Comparison of ENCODE assay signal across 9 cellular contexts in the genomic region with DNA sequence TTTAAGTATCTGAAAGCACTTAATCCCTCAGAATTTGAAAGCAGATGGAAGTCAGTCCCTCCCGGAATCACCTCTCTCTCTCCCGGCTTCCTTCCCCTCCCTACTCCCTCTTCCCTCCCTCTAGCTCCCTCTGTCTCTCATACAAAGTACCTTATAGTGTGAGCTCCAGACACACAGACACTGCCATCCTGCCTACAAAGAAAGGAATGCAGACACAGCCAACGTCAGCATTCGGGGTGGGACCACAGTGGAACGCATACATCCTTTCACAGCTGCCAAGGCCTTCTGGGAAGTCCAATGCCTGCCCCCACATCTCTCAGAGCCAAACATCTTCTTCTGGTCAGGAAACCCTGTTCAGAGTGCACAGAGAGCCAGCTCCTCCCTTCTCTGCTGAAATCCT. TPM values are rescaled to one million over a fixed set of nuclear protein-coding genes. Genes with fewer than 3 reads are reported as not detected.
DNase-seq lines count a peak whose midpoint lies in the region; ATAC-seq lines count a peak whose summit lies in the region.
"Had no signal": no experiment of that assay in that cellular context is flagged by ENCODE, and none has a peak within 500 bp of the region (broad histone marks: within the 10 kb centered on the region; RNA-seq: fewer than 3 reads in every experiment).

No MANE protein-coding gene starts in this region.

- no peak overlapping the region for H3K4me3 ChIP-seq in right cardiac atrium (ENCODE audit: low read length)
- no peak overlapping the region for H3K4me3 ChIP-seq in CD4-positive, alpha-beta memory T cell (ENCODE audit: low read length in 2 of 2)

- no peaks in the 10 kb centered on the region for H3K27me3 ChIP-seq in right cardiac atrium (ENCODE audit: control insufficient read depth, insufficient read depth)
- H3K27me3 ChIP-seq in CD4-positive, alpha-beta memory T cell (ENCODE audit: insufficient read depth, low read length), result no peaks in the 10 kb centered on the region

- peaks cover 73% of the 10 kb centered on the region for H3K4me1 Mint-ChIP-seq in activated CD4-positive, alpha-beta memory T cell treated with anti-CD3 and anti-CD28 coated beads, Interleukin-2, amount 10 ng/mL, durations not matched to agents 7 days and 5 days
- peaks cover 70% of the 10 kb centered on the region for H3K4me1 Mint-ChIP-seq in activated CD4-positive, alpha-beta memory T cell treated with anti-CD3 and anti-CD28 coated beads for 36 hours (ENCODE audit: low read depth)
- H3K4me1 Mint-ChIP-seq in CD4-positive, alpha-beta memory T cell, result peaks cover 45 to 76% (median 64%) of the 10 kb centered on the region in 4 donors

- DNase-seq in activated CD4-positive, alpha-beta memory T cell treated with anti-CD3 and anti-CD28 coated beads, Interleukin-2, amount 10 ng/mL, durations not matched to agents 7 days and 5 days, result peak; percentile 9
- DNase-seq in activated CD4-positive, alpha-beta memory T cell treated with anti-CD3 and anti-CD28 coated beads for 36 hours, result no peak
- peak; percentile 84 to 93 (median 93) for DNase-seq in right cardiac atrium
- DNase-seq in retina, result peak; percentile 34
- no peak for DNase-seq in CD4-positive, alpha-beta memory T cell
- no peak for DNase-seq in activated CD4-positive, alpha-beta T cell treated with anti-CD3 and anti-CD28 coated beads for 1 hour

- CTCF ChIA-PET in activated CD4-positive, alpha-beta memory T cell treated with anti-CD3 and anti-CD28 coated beads, Interleukin-2, amount 10 ng/mL, durations not matched to agents 7 days and 5 days (lab: Charles Lee), result interaction anchor here (0.8 to 1.7 kb wide), 2 partner anchors 9 to 880 kb away, joined by 3 to 6 read pairs; a partner anchor contains a TSS
- CTCF ChIA-PET in activated CD4-positive, alpha-beta memory T cell treated with anti-CD3 and anti-CD28 coated beads for 36 hours (lab: Charles Lee), result interaction anchor here (1.0 to 1.1 kb wide), 2 partner anchors 93 to 194 kb away, joined by 3 to 4 read pairs; no protein-coding TSS in a partner anchor
- CTCF ChIA-PET in CD4-positive, alpha-beta memory T cell (lab: Charles Lee; ENCODE audit: partially characterized antibody), result interaction anchor here (0.5 to 1.2 kb wide), 2 partner anchors 38 to 271 kb away, joined by 3 read pairs; no protein-coding TSS in a partner anchor

- no peak overlapping the region for H3K27ac Mint-ChIP-seq in activated CD4-positive, alpha-beta memory T cell treated with anti-CD3 and anti-CD28 coated beads, Interleukin-2, amount 10 ng/mL, durations not matched to agents 7 days and 5 days
- H3K27ac Mint-ChIP-seq in activated CD4-positive, alpha-beta memory T cell treated with anti-CD3 and anti-CD28 coated beads for 36 hours, result no peak overlapping the region
- H3K27ac Mint-ChIP-seq in CD4-positive, alpha-beta memory T cell, result no peak overlapping the region

- H3K4me3 Mint-ChIP-seq in activated CD4-positive, alpha-beta memory T cell treated with anti-CD3 and anti-CD28 coated beads, Interleukin-2, amount 10 ng/mL, durations not matched to agents 7 days and 5 days, result no peak overlapping the region
- H3K4me3 Mint-ChIP-seq in activated CD4-positive, alpha-beta memory T cell treated with anti-CD3 and anti-CD28 coated beads for 36 hours, result no peak overlapping the region
- no peak overlapping the region for H3K4me3 Mint-ChIP-seq in CD4-positive, alpha-beta memory T cell

- 8% methylated on average over 5 of the region's 5 CpGs for WGBS in right cardiac atrium

- H3K36me3 Mint-ChIP-seq in activated CD4-positive, alpha-beta memory T cell treated with anti-CD3 and anti-CD28 coated beads, Interleukin-2, amount 10 ng/mL, durations not matched to agents 7 days and 5 days (ENCODE audit: low read depth), result peaks cover 27% of the 10 kb centered on the region
- H3K36me3 Mint-ChIP-seq in activated CD4-positive, alpha-beta memory T cell treated with anti-CD3 and anti-CD28 coated beads for 36 hours, result peaks cover 10% of the 10 kb centered on the region
- peaks cover 21 to 23% of the 10 kb centered on the region in 2 donors for H3K36me3 Mint-ChIP-seq in CD4-positive, alpha-beta memory T cell

- ATAC-seq in right cardiac atrium, result peak; percentile 87 to 88
- no peak for ATAC-seq in GM18498 (IDR thresholded peaks at IDR 0.05; ENCODE audit: unreplicated experiment)

- no peaks in the 10 kb centered on the region for H3K9me3 ChIP-seq in right cardiac atrium (ENCODE audit: control insufficient read depth, low read length)
- no peaks in the 10 kb centered on the region for H3K9me3 ChIP-seq in CD4-positive, alpha-beta memory T cell (ENCODE audit: control insufficient read depth in 1 of 2, low read length in 2 of 2)

- H3K36me3 ChIP-seq in CD4-positive, alpha-beta memory T cell (ENCODE audit: insufficient read depth, low read length), result no peaks in the 10 kb centered on the region

- POLR2A ChIA-PET in activated CD4-positive, alpha-beta memory T cell treated with anti-CD3 and anti-CD28 coated beads, Interleukin-2, amount 10 ng/mL, durations not matched to agents 7 days and 5 days (lab: Charles Lee), result interaction anchor here (3.2 kb wide), 1 partner anchor 9 kb away, joined by 12 read pairs; a partner anchor contains a TSS
- POLR2A ChIA-PET in activated CD4-positive, alpha-beta memory T cell treated with anti-CD3 and anti-CD28 coated beads for 36 hours (lab: Charles Lee), result no interaction called here
- POLR2A ChIA-PET in CD4-positive, alpha-beta memory T cell (lab: Charles Lee; ENCODE audit: partially characterized antibody), result no interaction called here

- intact Hi-C loops in activated CD4-positive, alpha-beta memory T cell treated with anti-CD3 and anti-CD28 coated beads for 36 hours (cut with micrococcal nuclease), result no loop called here
- intact Hi-C loops in right cardiac atrium (cut with DNase I), result no loop called here
- intact Hi-C loops in CD4-positive, alpha-beta memory T cell (cut with micrococcal nuclease), result no loop called here

- H3K27ac ChIP-seq in angular gyrus (ENCODE audit: low read depth, low read length) (peak overlapping the region; percentile 42), right cardiac atrium (ENCODE audit: low read length) (peak overlapping the region; percentile 87)
- H3K27ac ChIP-seq in CD4-positive, alpha-beta memory T cell (ENCODE audit: low read depth, low read length), result no peak overlapping the region
- H3K27ac ChIP-seq: VCaP had no signal

- H3K27me3 Mint-ChIP-seq in activated CD4-positive, alpha-beta memory T cell treated with anti-CD3 and anti-CD28 coated beads, Interleukin-2, amount 10 ng/mL, durations not matched to agents 7 days and 5 days, result no peaks in the 10 kb centered on the region
- H3K27me3 Mint-ChIP-seq in activated CD4-positive, alpha-beta memory T cell treated with anti-CD3 and anti-CD28 coated beads for 36 hours, result no peaks in the 10 kb centered on the region
- no peaks in the 10 kb centered on the region for H3K27me3 Mint-ChIP-seq in CD4-positive, alpha-beta memory T cell

- peaks cover 44% of the 10 kb centered on the region for H3K4me1 ChIP-seq in right cardiac atrium (ENCODE audit: control insufficient read depth, insufficient read depth, low read length)
- peaks cover 43% of the 10 kb centered on the region for H3K4me1 ChIP-seq in CD4-positive, alpha-beta memory T cell (ENCODE audit: insufficient read depth, low read length)

- H3K9me3 Mint-ChIP-seq in activated CD4-positive, alpha-beta memory T cell treated with anti-CD3 and anti-CD28 coated beads, Interleukin-2, amount 10 ng/mL, durations not matched to agents 7 days and 5 days, result no peaks in the 10 kb centered on the region
- H3K9me3 Mint-ChIP-seq in activated CD4-positive, alpha-beta memory T cell treated with anti-CD3 and anti-CD28 coated beads for 36 hours, result no peaks in the 10 kb centered on the region
- H3K9me3 Mint-ChIP-seq in CD4-positive, alpha-beta memory T cell, result no peaks in the 10 kb centered on the region

RNA-seq across cellular contexts. Expression of a gene that starts 9.3 kb away (rescaled TPM):
- total RNA-seq in activated CD4-positive, alpha-beta memory T cell treated with anti-CD3 and anti-CD28 coated beads, Interleukin-2, amount 10 ng/mL, durations not matched to agents 7 days and 5 days, result 10 to 100 TPM; 19.6 to 22.6 TPM
- 10 to 100 TPM; 12.8 to 14.0 TPM for total RNA-seq in activated CD4-positive, alpha-beta memory T cell treated with anti-CD3 and anti-CD28 coated beads for 36 hours
- 10 to 100 TPM; 11.5 to 15.5 (median 12.2) TPM for total RNA-seq in right cardiac atrium
- polyA plus RNA-seq in right cardiac atrium, result 8.6 TPM
- 10 to 100 TPM; 20.7 to 21.3 TPM for total RNA-seq in CD4-positive, alpha-beta memory T cell
- polyA plus RNA-seq in CD4-positive, alpha-beta memory T cell, result 1 to 10 TPM; 5.3 to 7.3 TPM

RNA-seq across cellular contexts. Expression of a gene that starts 35.3 kb away (rescaled TPM):
- 10 to 100 TPM; 34.2 to 37.7 TPM for total RNA-seq in activated CD4-positive, alpha-beta memory T cell treated with anti-CD3 and anti-CD28 coated beads, Interleukin-2, amount 10 ng/mL, durations not matched to agents 7 days and 5 days
- 10 to 100 TPM; 60.5 to 68.0 TPM for total RNA-seq in activated CD4-positive, alpha-beta memory T cell treated with anti-CD3 and anti-CD28 coated beads for 36 hours
- 10 to 100 TPM; 21.2 to 25.1 (median 22.2) TPM for total RNA-seq in right cardiac atrium
- 41.0 TPM for polyA plus RNA-seq in right cardiac atrium
- 10 to 100 TPM; 11.0 to 11.9 TPM for total RNA-seq in CD4-positive, alpha-beta memory T cell
- polyA plus RNA-seq in CD4-positive, alpha-beta memory T cell, result 10 to 100 TPM; 19.7 to 23.2 TPM

Comparison
In these comparisons a context has a peak if more than half of its experiments do, and no peak if none do; other contexts are left out.
1. DNase-seq: peak in activated CD4-positive, alpha-beta memory T cell treated with anti-CD3 and anti-CD28 coated beads, Interleukin-2, amount 10 ng/mL, durations not matched to agents 7 days and 5 days (single experiment), right cardiac atrium (3 of 3) and retina (single experiment); none in activated CD4-positive, alpha-beta memory T cell treated with anti-CD3 and anti-CD28 coated beads for 36 hours (single experiment), CD4-positive, alpha-beta memory T cell (0 of 5) and activated CD4-positive, alpha-beta T cell treated with anti-CD3 and anti-CD28 coated beads for 1 hour (single experiment).